ENCODE assay signal across 1 cellular context in genomic region chr17:28744104-28744801, GRCh38.
TF ChIP-seq lines count a peak whose summit lies in the region.

No MANE protein-coding gene starts in this region.

TF ChIP-seq in HEK293, 187 proteins besides CTCF, POLR2A, EP300 and RAD21 (continued from another document and continues in another):
- TF ChIP-seq ZNF391 (tag by site-specific recombination; IDR thresholded peaks at IDR 0.05; ENCODE audit: borderline replicate concordance, low read depth) (0 out of 2 replicates have a peak, but pooled peaks have one; percentile 56), HOXC10 (CRISPR knock-in tag; IDR thresholded peaks at IDR 0.05) (no peak), ZNF10 (tag by site-specific recombination; IDR thresholded peaks at IDR 0.05) (0 out of 2 replicates have a peak, but pooled peaks have one; percentile 20), ZBTB8A (tag by site-specific recombination; IDR thresholded peaks at IDR 0.05) (peak; percentile 21; the same call in 1 of the 2 replicates), ZNF133 (tag by site-specific recombination; IDR thresholded peaks at IDR 0.05) (no peak), KLF8 (tag by site-specific recombination; IDR thresholded peaks at IDR 0.05) (peak; percentile 89), ZNF324 (tag by site-specific recombination; IDR thresholded peaks at IDR 0.05) (no peak), MEIS1 (CRISPR knock-in tag; IDR thresholded peaks at IDR 0.05; ENCODE audit: borderline replicate concordance) (0 out of 2 replicates have a peak, but pooled peaks have one; percentile 1), ZNF274 (IDR thresholded peaks at IDR 0.05; ENCODE audit: low read length) (no peak), ZNF274 (tag by site-specific recombination; IDR thresholded peaks at IDR 0.05; ENCODE audit: borderline replicate concordance) (no peak), PATZ1 (tag by site-specific recombination; IDR thresholded peaks at IDR 0.05) (peak; percentile 71), ZNF600 (tag by site-specific recombination; IDR thresholded peaks at IDR 0.05) (no peak), ZNF449 (tag by site-specific recombination; IDR thresholded peaks at IDR 0.05) (peak; percentile 79), ZBTB7A (tag by site-specific recombination; IDR thresholded peaks at IDR 0.05; ENCODE audit: low read depth) (peak; percentile 93), ZBTB10 (tag by site-specific recombination; IDR thresholded peaks at IDR 0.05) (peak; percentile 79), ZXDB (tag by site-specific recombination; IDR thresholded peaks at IDR 0.05) (peak; percentile 19; the same call in 1 of the 2 replicates), YY1 (tag by site-specific recombination; IDR thresholded peaks at IDR 0.05) (peak; percentile 37; the same call in 1 of the 2 replicates), MZF1 (tag by site-specific recombination; IDR thresholded peaks at IDR 0.05; ENCODE audit: borderline replicate concordance) (no peak), ZNF221 (tag by site-specific recombination; IDR thresholded peaks at IDR 0.05; ENCODE audit: borderline replicate concordance) (no peak), ZNF623 (tag by site-specific recombination; IDR thresholded peaks at IDR 0.05) (no peak), ZNF416 (tag by site-specific recombination; IDR thresholded peaks at IDR 0.05) (no peak), ZIC2 (tag by site-specific recombination; IDR thresholded peaks at IDR 0.05) (no peak), ZNF433 (tag by site-specific recombination; IDR thresholded peaks at IDR 0.05; ENCODE audit: low read depth) (no peak), ZNF132 (tag by site-specific recombination; IDR thresholded peaks at IDR 0.05; ENCODE audit: borderline replicate concordance) (no peak), ZNF155 (tag by site-specific recombination; IDR thresholded peaks at IDR 0.05) (no peak), ZNF654 (tag by site-specific recombination; IDR thresholded peaks at IDR 0.05; ENCODE audit: low read depth) (no peak), OVOL3 (tag by site-specific recombination; IDR thresholded peaks at IDR 0.05) (no peak), ZNF513 (tag by site-specific recombination; IDR thresholded peaks at IDR 0.05) (no peak), AEBP2 (tag by site-specific recombination; IDR thresholded peaks at IDR 0.05; ENCODE audit: borderline replicate concordance) (no peak), ZNF571 (tag by site-specific recombination; IDR thresholded peaks at IDR 0.05) (no peak), ZNF626 (tag by site-specific recombination; IDR thresholded peaks at IDR 0.05) (no peak), ZNF211 (tag by site-specific recombination; IDR thresholded peaks at IDR 0.05; ENCODE audit: low read depth) (no peak), GLI4 (tag by site-specific recombination; IDR thresholded peaks at IDR 0.05) (no peak), KLF17 (tag by site-specific recombination; IDR thresholded peaks at IDR 0.05) (peak; percentile 82), ZBTB1 (tag by site-specific recombination; IDR thresholded peaks at IDR 0.05) (no peak), PRDM10 (tag by site-specific recombination; IDR thresholded peaks at IDR 0.05) (no peak), ZNF548 (tag by site-specific recombination; IDR thresholded peaks at IDR 0.05) (no peak), ZNF2 (tag by site-specific recombination; IDR thresholded peaks at IDR 0.05) (no peak), ZNF704 (tag by site-specific recombination; IDR thresholded peaks at IDR 0.05) (no peak), ZNF148 (tag by site-specific recombination; IDR thresholded peaks at IDR 0.05; ENCODE audit: borderline replicate concordance) (no peak), TRIM28 (IDR thresholded peaks at IDR 0.05; ENCODE audit: borderline replicate concordance, low read length) (no peak), ZNF580 (tag by site-specific recombination; IDR thresholded peaks at IDR 0.05) (no peak), REPIN1 (tag by site-specific recombination; IDR thresholded peaks at IDR 0.05; ENCODE audit: low read depth) (no peak), GLIS2 (tag by site-specific recombination; IDR thresholded peaks at IDR 0.05) (peak; percentile 86), HOXA7 (CRISPR knock-in tag; IDR thresholded peaks at IDR 0.05; ENCODE audit: borderline replicate concordance) (no peak), ZNF341 (tag by site-specific recombination; IDR thresholded peaks at IDR 0.05; ENCODE audit: low read depth) (no peak)
